Comparison of ENCODE assay signal across 8 cellular contexts in genomic region chr1:150612014-150612345, GRCh38. TPM values are rescaled to one million over a fixed set of nuclear protein-coding genes. Genes with fewer than 3 reads are reported as not detected.
DNase-seq lines count a peak whose midpoint lies in the region; ATAC-seq, FAIRE-seq and TF ChIP-seq lines count a peak whose summit lies in the region.

No MANE protein-coding gene starts in this region.

- CTCF ChIA-PET in A549 (lab: Yijun Ruan, JAX): interaction anchor here (0.7 to 9.7 kb wide), 7 partner anchors 9 to 201 kb away, joined by 3 to 53 read pairs (median 5); no protein-coding TSS in a partner anchor
- CTCF ChIA-PET in naive thymus-derived CD4-positive, alpha-beta T cell (lab: Charles Lee): interaction anchor here (0.6 to 1.1 kb wide), 3 partner anchors 8 to 310 kb away, joined by 3 to 4 read pairs (median 3); no protein-coding TSS in a partner anchor

- H3K9me3 Mint-ChIP-seq in naive thymus-derived CD4-positive, alpha-beta T cell: no peaks in the 10 kb centered on the region

- POLR2A ChIA-PET in A549 (lab: Yijun Ruan, JAX): interaction anchor here (0.7 to 3.8 kb wide), 6 partner anchors 16 to 50 kb away, joined by 3 to 38 read pairs (median 6); partner anchors contain the start of genes ENSA and MCL1
- POLR2A ChIA-PET in naive thymus-derived CD4-positive, alpha-beta T cell (lab: Charles Lee): interaction anchor here (0.9 to 16.6 kb wide), 6 partner anchors 10 to 48 kb away, joined by 3 to 254 read pairs (median 3); partner anchors contain the start of gene MCL1

- H3K4me2 ChIP-seq in A549: peak overlapping the region; percentile 72

- H3K36me3 Mint-ChIP-seq in naive thymus-derived CD4-positive, alpha-beta T cell: peaks cover 0 to 28% (median 13%) of the 10 kb centered on the region in 5 donors

- no peaks in the 10 kb centered on the region for H3K27me3 Mint-ChIP-seq in naive thymus-derived CD4-positive, alpha-beta T cell

- intact Hi-C loops in breast epithelium (cut with DNase I; ENCODE audit: low total_unique reads): no loop called here
- intact Hi-C loops in naive thymus-derived CD4-positive, alpha-beta T cell (cut with micrococcal nuclease): loop anchor here in 1 of 2 donors (10.0 kb wide), 2 partner anchors 393 to 543 kb away; partner anchors contain the start of genes MINDY1, PRUNE1 and TNFAIP8L2

- no peak for TF ChIP-seq CTCF in A549 (IDR thresholded peaks at IDR 0.05)
- TF ChIP-seq CTCF in breast epithelium (IDR thresholded peaks at IDR 0.05): no peak

- peak overlapping the region; percentile 75 to 93 (median 90) for H3K27ac Mint-ChIP-seq in naive thymus-derived CD4-positive, alpha-beta T cell

- H3K36me3 ChIP-seq in breast epithelium: no peaks in the 10 kb centered on the region
- peaks cover 0 to 17% (median 0%) of the 10 kb centered on the region in 3 experiments for H3K36me3 ChIP-seq in naive thymus-derived CD4-positive, alpha-beta T cell (ENCODE audit: control insufficient read depth in 2 of 3, insufficient read depth in 3 of 3, low read length in 3 of 3)

- TF ChIP-seq EP300 in A549 (IDR thresholded peaks at IDR 0.05): no peak

- DNase-seq in A549 (ENCODE audit: low read depth in 1 of 2, low spot score in 1 of 2): no peak
- no peak for DNase-seq in breast epithelium (ENCODE audit: low spot score in 2 of 2)
- no peak for DNase-seq in naive thymus-derived CD4-positive, alpha-beta T cell
- no peak for DNase-seq in D341Med (ENCODE audit: low spot score)
- DNase-seq in NCI-H1092 (lab: John Stamatoyannopoulos, UW): no peak
- DNase-seq in ureter (ENCODE audit: low spot score): no peak

- H3K4me3 ChIP-seq in A549 (no peak overlapping the region), breast epithelium (peak overlapping the region in 1 of 3 donors; percentile 17)
- no peak overlapping the region for H3K4me3 ChIP-seq in naive thymus-derived CD4-positive, alpha-beta T cell (ENCODE audit: low read length)

- H3K4me1 Mint-ChIP-seq in naive thymus-derived CD4-positive, alpha-beta T cell: peaks cover 27 to 58% (median 51%) of the 10 kb centered on the region in 7 donors

- FAIRE-seq in A549 (lab: Jason Lieb, UNC): no peak

- H3K9me3 ChIP-seq in A549 (peaks cover 2% of the 10 kb centered on the region; the same call in 1 of the 3 replicates), breast epithelium (no peaks in the 10 kb centered on the region)
- no peaks in the 10 kb centered on the region for H3K9me3 ChIP-seq in naive thymus-derived CD4-positive, alpha-beta T cell (ENCODE audit: control insufficient read depth in 2 of 3, low read length in 3 of 3)

- H3K4me1 ChIP-seq in A549 (peaks cover 60% of the 10 kb centered on the region), breast epithelium (peaks cover 0 to 17% of the 10 kb centered on the region in 2 donors)
- peaks cover 30 to 52% of the 10 kb centered on the region in 2 donors for H3K4me1 ChIP-seq in naive thymus-derived CD4-positive, alpha-beta T cell (ENCODE audit: control insufficient read depth in 2 of 2, insufficient read depth in 2 of 2, low read length in 2 of 2)

- ATAC-seq in A549 (no peak), HG03439 (IDR thresholded peaks at IDR 0.05; ENCODE audit: unreplicated experiment) (peak; percentile 20), GM21515 (IDR thresholded peaks at IDR 0.05; ENCODE audit: unreplicated experiment) (no peak)
- ATAC-seq in naive thymus-derived CD4-positive, alpha-beta T cell: no peak

- no peaks in the 10 kb centered on the region for H3K27me3 ChIP-seq in breast epithelium
- no peaks in the 10 kb centered on the region for H3K27me3 ChIP-seq in naive thymus-derived CD4-positive, alpha-beta T cell (ENCODE audit: control insufficient read depth in 2 of 2, insufficient read depth in 2 of 2, low read length in 2 of 2)

- H3K4me3 Mint-ChIP-seq in naive thymus-derived CD4-positive, alpha-beta T cell: peak overlapping the region in 8 of 10 donors; percentile 13 to 65 (median 45)

- H3K27ac ChIP-seq in A549 (peak overlapping the region; percentile 89 to 95), breast epithelium (peak overlapping the region; percentile 87 to 93)
- peak overlapping the region; percentile 76 for H3K27ac ChIP-seq in naive thymus-derived CD4-positive, alpha-beta T cell (ENCODE audit: low read depth, low read length)

- TF ChIP-seq RAD21 in A549 (conservative IDR thresholded peaks at IDR 0.05 in 1 of 2, IDR thresholded peaks at IDR 0.05 in 1 of 2): no peak

- TF ChIP-seq POLR2A in A549 (IDR thresholded peaks at IDR 0.05; ENCODE audit: low read length): no peak
- TF ChIP-seq POLR2A in breast epithelium (IDR thresholded peaks at IDR 0.05): no peak

- 45% methylated on average over 3 of the region's 3 CpGs for WGBS in A549 (ENCODE audit: missing lambda C conversion rate)

TF ChIP-seq in A549, 52 proteins besides CTCF, POLR2A, EP300 and RAD21:
- TF ChIP-seq KDM1A (IDR thresholded peaks at IDR 0.05; ENCODE audit: low read depth) (no peak), HOXB5 (CRISPR knock-in tag; IDR thresholded peaks at IDR 0.05) (0 out of 2 replicates have a peak, but pooled peaks have one; percentile 9), ESRRA (IDR thresholded peaks at IDR 0.05; ENCODE audit: borderline replicate concordance, low read length) (no peak)

RNA-seq across cellular contexts. Expression of gene ENSA, which starts 17.4 kb away (rescaled TPM):
- 61.2 and 67.9 TPM in 2 replicates for polyA plus RNA-seq in A549 (2011; rRNA removed)
- 44.7 and 49.2 TPM in 2 replicates for polyA plus RNA-seq in A549 (2012; cell fraction: cytosol; rRNA removed)
- polyA plus RNA-seq in A549 (2012; cell fraction: nucleus; rRNA removed): 19.4 and 22.9 TPM in 2 replicates
- polyA plus RNA-seq in A549 (2017; fragmentation: RNase III; extraction: RNeasy Plus Mini Kit Qiagen cat#74134 plus additional on column Dnase treatment): 117 to 128 TPM (median 121 TPM) in 3 replicates
- 23.9 and 24.4 TPM in 2 replicates for polyA minus RNA-seq in A549 (2011; rRNA and poly(A)+ RNA removed)
- 100 to 1,000 TPM; 187 to 273 (median 194) TPM for total RNA-seq in breast epithelium
- total RNA-seq in naive thymus-derived CD4-positive, alpha-beta T cell: 100 to 1,000 TPM in 4 of 5 experiments, 10 to 100 TPM in 1; 97.2 to 178 (median 157) TPM
- polyA plus RNA-seq in naive thymus-derived CD4-positive, alpha-beta T cell: 10 to 100 TPM; 59.4 to 60.0 TPM
- total RNA-seq in ureter: 257 TPM

RNA-seq across cellular contexts. Expression of gene MCL1, which starts 32.6 kb away (rescaled TPM):
- polyA plus RNA-seq in A549 (2011; rRNA removed): 145 and 202 TPM in 2 replicates
- polyA plus RNA-seq in A549 (2012; cell fraction: cytosol; rRNA removed): 54.2 and 63.4 TPM in 2 replicates
- 178 and 186 TPM in 2 replicates for polyA plus RNA-seq in A549 (2012; cell fraction: nucleus; rRNA removed)
- 77.5 to 80.0 TPM (median 78.6 TPM) in 3 replicates for polyA plus RNA-seq in A549 (2017; fragmentation: RNase III; extraction: RNeasy Plus Mini Kit Qiagen cat#74134 plus additional on column Dnase treatment)
- 144 and 151 TPM in 2 replicates for polyA minus RNA-seq in A549 (2011; rRNA and poly(A)+ RNA removed)
- 100 to 1,000 TPM; 257 to 535 (median 333) TPM for total RNA-seq in breast epithelium
- 1,000 to 10,000 TPM in 1 of 5 experiments, 100 to 1,000 TPM in 4; 302 to 1,400 (median 377) TPM for total RNA-seq in naive thymus-derived CD4-positive, alpha-beta T cell
- 100 to 1,000 TPM; 171 to 172 TPM for polyA plus RNA-seq in naive thymus-derived CD4-positive, alpha-beta T cell
- 159 TPM for total RNA-seq in ureter
